Comparison of ENCODE assay signal across 22 cellular contexts in the genomic region with DNA sequence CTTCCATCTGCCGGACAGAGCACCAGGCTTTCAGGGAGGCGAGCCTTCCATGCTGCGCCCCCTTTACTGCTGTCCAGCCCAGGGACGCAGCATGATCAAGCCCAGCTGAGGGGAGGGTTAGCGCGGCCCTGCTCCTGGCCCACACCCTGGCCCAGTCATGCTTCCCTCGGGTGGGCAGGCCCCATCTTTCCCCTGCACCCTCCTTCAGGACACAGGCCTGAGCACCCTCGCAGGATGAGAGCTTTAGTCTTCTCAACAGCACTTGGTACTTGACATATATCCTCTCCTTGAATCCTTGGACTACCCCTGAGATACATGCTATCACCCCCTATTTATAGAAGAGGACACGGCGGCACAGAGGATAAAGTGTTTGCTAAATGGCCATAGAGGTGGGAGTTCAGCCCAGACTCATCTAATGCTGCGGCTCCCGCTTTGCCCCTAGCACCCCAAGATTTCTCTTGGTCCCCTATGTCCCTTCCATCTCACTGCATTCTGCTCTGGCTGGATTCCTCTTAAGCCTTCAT.
"Had no signal": no experiment of that assay in that cellular context is flagged by ENCODE, and none has a peak within 500 bp of the region (broad histone marks: within the 10 kb centered on the region; RNA-seq: fewer than 3 reads in every experiment).

No MANE protein-coding gene starts in this region.

- H3K36me3 ChIP-seq: ovary, uterus had no signal

- H3K4me3 Mint-ChIP-seq: activated CD4-positive, alpha-beta T cell treated with anti-CD3 and anti-CD28 coated beads, Interleukin-2, amount 10 ng/mL, durations not matched to agents 7 days and 5 days; brain; endodermal cell; mesothelial cell of epicardium; nephron had no signal

- H3K4me1 ChIP-seq: tibial nerve, uterus had no signal

- DNase-seq: activated CD4-positive, alpha-beta T cell treated with anti-CD3 and anti-CD28 coated beads, Interleukin-2, amount 10 ng/mL, durations not matched to agents 7 days and 5 days; activated CD8-positive, alpha-beta memory T cell treated with anti-CD3 and anti-CD28 coated beads, Interleukin-2, amount 50 U/mL, for 4 hours; activated gamma-delta T cell; anterior cingulate cortex; caudate nucleus; endodermal cell; foreskin fibroblast; hippocampal formation; left cardiac atrium; ovary; stimulated activated naive CD4-positive, alpha-beta T cell treated with Interleukin-2 at 50 U/mL for 16 hours; substantia nigra; T-helper 1 cell; T1000; uterus had no signal

- H3K27me3 ChIP-seq: ovary, tibial nerve, uterus had no signal

- H3K4me3 ChIP-seq: lung, ovary, tibial nerve, uterus had no signal

- H3K4me1 Mint-ChIP-seq: activated CD4-positive, alpha-beta T cell treated with anti-CD3 and anti-CD28 coated beads, Interleukin-2, amount 10 ng/mL, durations not matched to agents 7 days and 5 days; brain; endodermal cell; mesothelial cell of epicardium; nephron had no signal

- ATAC-seq: sciatic nerve had no signal

- H3K27me3 Mint-ChIP-seq: activated CD4-positive, alpha-beta T cell treated with anti-CD3 and anti-CD28 coated beads, Interleukin-2, amount 10 ng/mL, durations not matched to agents 7 days and 5 days; brain had no signal

- H3K27ac ChIP-seq: epithelial cell of prostate, ovary, tibial nerve, uterus had no signal

- H3K27ac Mint-ChIP-seq: activated CD4-positive, alpha-beta T cell treated with anti-CD3 and anti-CD28 coated beads, Interleukin-2, amount 10 ng/mL, durations not matched to agents 7 days and 5 days; brain; endodermal cell; mesothelial cell of epicardium; nephron had no signal

- H3K9me3 Mint-ChIP-seq: activated CD4-positive, alpha-beta T cell treated with anti-CD3 and anti-CD28 coated beads, Interleukin-2, amount 10 ng/mL, durations not matched to agents 7 days and 5 days; brain; endodermal cell; mesothelial cell of epicardium; nephron had no signal

- H3K9me3 ChIP-seq: ovary, tibial nerve, uterus had no signal
